ENCODE assay signal across 1 cellular context in genomic region chr3:197297476-197298340, GRCh38.
TF ChIP-seq lines count a peak whose summit lies in the region.

No MANE protein-coding gene starts in this region.

TF ChIP-seq in GM12878, 131 proteins besides CTCF, POLR2A, EP300 and RAD21 (continued from another document):
- TF ChIP-seq ZNF622 (IDR thresholded peaks at IDR 0.05), result no peak
- 0 out of 2 replicates have a peak, but pooled peaks have one; percentile 43 for TF ChIP-seq NKRF (conservative IDR thresholded peaks at IDR 0.05)
- TF ChIP-seq RUNX3 (IDR thresholded peaks at IDR 0.05; ENCODE audit: low read length), result no peak; the same call in 1 of the 2 replicates
- TF ChIP-seq EGR1 (IDR thresholded peaks at IDR 0.05; ENCODE audit: borderline replicate concordance in 1 of 2, low read depth in 2 of 2, low read length in 2 of 2), result peak in 1 of 2 experiments; percentile 3; a peak in 1 of 3 replicates
- TF ChIP-seq STAT1 (conservative IDR thresholded peaks at IDR 0.05), result no peak
- peak; percentile 40 for TF ChIP-seq HCFC1 (IDR thresholded peaks at IDR 0.05; ENCODE audit: low read length)
- TF ChIP-seq BHLHE40 (IDR thresholded peaks at IDR 0.05; ENCODE audit: borderline replicate concordance in 1 of 2, low read depth in 2 of 2, low read length in 1 of 2), result peak in 1 of 2 experiments; percentile 63; a peak in 2 of 4 replicates
- no peak for TF ChIP-seq E4F1 (IDR thresholded peaks at IDR 0.05; ENCODE audit: borderline replicate concordance, partially characterized antibody)
- no peak for TF ChIP-seq ZNF217 (IDR thresholded peaks at IDR 0.05)
- TF ChIP-seq TCF3 (IDR thresholded peaks at IDR 0.05; ENCODE audit: borderline replicate concordance, insufficient read depth, low read depth, low read length), result no peak
- TF ChIP-seq ZNF384 (IDR thresholded peaks at IDR 0.05; ENCODE audit: borderline replicate concordance, low read depth, low read length), result no peak
- TF ChIP-seq TCF12 (IDR thresholded peaks at IDR 0.05; ENCODE audit: low read depth, low read length), result 0 out of 2 replicates have a peak, but pooled peaks have one; percentile 10
TF ChIP-seq in GM12878: peak in this region for 25.
